In the genomic region with DNA sequence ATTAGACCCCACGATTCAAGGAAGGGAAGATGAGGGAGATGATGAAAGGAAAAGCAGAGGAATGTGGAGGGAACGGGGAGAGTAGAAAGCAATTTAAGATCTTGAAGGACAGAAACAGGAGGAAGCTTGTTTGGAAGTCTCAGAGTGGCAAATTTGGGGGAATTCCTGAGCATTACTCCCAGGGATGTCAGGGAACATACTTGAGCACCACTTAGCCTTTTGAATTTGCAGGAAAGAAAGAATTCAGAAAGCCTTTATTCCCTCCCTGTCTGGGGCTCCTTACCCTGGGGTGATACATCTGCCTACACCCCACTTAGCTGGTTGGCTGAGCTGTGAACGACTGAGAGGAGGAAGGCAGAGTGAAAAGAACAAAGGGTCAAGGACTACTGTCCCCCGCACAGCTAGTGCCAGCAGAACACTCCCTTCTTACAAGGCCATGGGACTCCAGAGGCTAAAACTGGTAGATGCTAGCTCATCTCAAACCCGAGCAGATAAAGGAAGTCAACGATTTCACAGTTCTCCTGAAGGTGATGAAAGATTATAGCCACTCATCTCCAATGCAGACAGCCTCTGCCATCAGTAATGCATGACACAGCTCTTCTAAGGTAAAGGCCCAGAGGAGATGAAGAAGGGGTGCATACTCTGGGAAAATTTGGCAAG, we compare ENCODE assay signal across 15 cellular contexts.
A peak's percentile ranks its signal among the peaks of the same experiment; 100 is the strongest.
DNase-seq lines count a peak whose midpoint lies in the region; ATAC-seq, FAIRE-seq and TF ChIP-seq lines count a peak whose summit lies in the region.
"Had no signal": no experiment of that assay in that cellular context is flagged by ENCODE, and none has a peak within 500 bp of the region (broad histone marks: within the 10 kb centered on the region; RNA-seq: fewer than 3 reads in every experiment).

No MANE protein-coding gene starts in this region.

- no peaks in the 10 kb centered on the region for H4K20me1 ChIP-seq in K562 (replicated peaks; ENCODE audit: control insufficient read depth, insufficient read depth, low read length)
- no peaks in the 10 kb centered on the region for H4K20me1 ChIP-seq in PC-9 (ENCODE audit: insufficient read depth)

- H3K27ac ChIP-seq in heart left ventricle (peak overlapping the region in 7 of 12 donors; percentile 10 to 61 (median 35)), K562 (ENCODE audit: extremely low read depth, low read depth, low read length) (peak overlapping the region; percentile 65; the same call in 2 of the 3 replicates), lung (ENCODE audit: low read depth in 1 of 2, low read length in 1 of 2) (peak overlapping the region in 1 of 2 donors; percentile 26), PC-9 (no peak overlapping the region)

- no peak; a peak in 1 of 4 replicates for TF ChIP-seq RAD21 in K562 (CRISPR knock-in tag; conservative IDR thresholded peaks at IDR 0.05 in 1 of 2, IDR thresholded peaks at IDR 0.05 in 1 of 2)

- no peaks in the 10 kb centered on the region for H3K27me3 ChIP-seq in heart left ventricle
- peaks cover 0 to 9% of the 10 kb centered on the region in 2 experiments; a peak in 2 of 5 replicates for H3K27me3 ChIP-seq in K562 (ENCODE audit: control insufficient read depth in 2 of 2, insufficient read depth in 2 of 2, low read length in 2 of 2)
- H3K27me3 ChIP-seq in lung (ENCODE audit: control insufficient read depth, insufficient read depth) = no peaks in the 10 kb centered on the region
- no peaks in the 10 kb centered on the region for H3K27me3 ChIP-seq in PC-9 (ENCODE audit: insufficient read depth, low read depth)
- H3K27me3 ChIP-seq: upper lobe of left lung had no signal

- TF ChIP-seq POLR2A in heart left ventricle (IDR thresholded peaks at IDR 0.05) (no peak), K562 (conservative IDR thresholded peaks at IDR 0.05) (no peak)

- DNase-seq in heart left ventricle (no peak), Right ventricle myocardium superior (no peak), K562 (ENCODE audit: extremely low read depth in 1 of 4, low spot score in 3 of 4) (peak in 3 of 4 experiments; percentile 28 to 40 (median 30)), lung (ENCODE audit: low spot score) (no peak), DMS153 treated with DMSO at 0.1 percent for 48 hours (lab: John Stamatoyannopoulos, UW; ENCODE audit: unreplicated experiment) (no peak), mucosa of gallbladder (ENCODE audit: low spot score) (no peak), PC-9 (no peak)
- DNase-seq: activated CD8-positive, alpha-beta T cell treated with anti-CD3 and anti-CD28 coated beads for 36 hours; activated naive CD4-positive, alpha-beta T cell; nephron progenitor cell; small intestine; T-helper 9 cell; upper lobe of left lung had no signal

- H3K9ac ChIP-seq in K562 (ENCODE audit: insufficient read depth in 1 of 2, low read depth in 2 of 2, low read length in 2 of 2) = peak overlapping the region in 1 of 2 experiments; percentile 28; a peak in 1 of 4 replicates

- peaks cover 0 to 20% (median 3%) of the 10 kb centered on the region in 12 donors for H3K4me1 ChIP-seq in heart left ventricle
- H3K4me1 ChIP-seq in K562 (replicated peaks in 1 of 2; ENCODE audit: control insufficient read depth in 2 of 2, insufficient read depth in 2 of 2, low read length in 2 of 2) = peaks cover 7 to 60% of the 10 kb centered on the region in 2 experiments; a peak in 3 of 5 replicates
- peaks cover 0 to 6% of the 10 kb centered on the region in 2 donors for H3K4me1 ChIP-seq in lung (ENCODE audit: control insufficient read depth in 2 of 2, insufficient read depth in 2 of 2, low read length in 2 of 2)
- H3K4me1 ChIP-seq in PC-9 (replicated peaks; ENCODE audit: insufficient read depth) = 0 out of 2 replicates have a peak, but pooled peaks cover under 1% of the 10 kb centered on the region

- H3K4me2 ChIP-seq in K562 (ENCODE audit: insufficient read depth, low read length) (peak overlapping the region; percentile 61), PC-9 (no peak overlapping the region)

- peak; percentile 85 for FAIRE-seq in K562 (lab: Jason Lieb, UNC)
- FAIRE-seq: keratinocyte, small intestine had no signal

- H3K79me2 ChIP-seq in K562 (ENCODE audit: control insufficient read depth, insufficient read depth, low read length) (no peaks in the 10 kb centered on the region), PC-9 (ENCODE audit: low read depth) (no peaks in the 10 kb centered on the region)

- H3K36me3 ChIP-seq in heart left ventricle (peaks cover 0 to 13% (median 0%) of the 10 kb centered on the region in 9 donors), K562 (ENCODE audit: control insufficient read depth, insufficient read depth, low read length) (no peaks in the 10 kb centered on the region), lung (ENCODE audit: control insufficient read depth in 2 of 2, insufficient read depth in 2 of 2, low read length in 2 of 2) (no peaks in the 10 kb centered on the region), PC-9 (ENCODE audit: low read depth) (no peaks in the 10 kb centered on the region)
- H3K36me3 ChIP-seq: upper lobe of left lung had no signal

- H3F3A ChIP-seq in PC-9 (ENCODE audit: insufficient read depth, low read depth) = no peaks in the 10 kb centered on the region

- TF ChIP-seq CTCF in heart left ventricle (IDR thresholded peaks at IDR 0.05) (no peak), K562 (IDR thresholded peaks at IDR 0.05 in 2 of 3, conservative IDR thresholded peaks at IDR 0.05 in 1 of 3; ENCODE audit: insufficient read depth in 2 of 3, low read depth in 1 of 3, low read length in 3 of 3) (no peak), lung (IDR thresholded peaks at IDR 0.05; ENCODE audit: control extremely low read depth, extremely low read depth) (no peak), PC-9 (conservative IDR thresholded peaks at IDR 0.05) (no peak)

- POLR2A ChIA-PET in K562 (lab: Yijun Ruan, JAX) (interaction anchor here (0.7 to 1.7 kb wide), 7 partner anchors 7 to 145 kb away, joined by 3 to 8 read pairs (median 3); partner anchors contain the start of gene TRIM66), PC-9 (lab: Charles Lee; ENCODE audit: unreplicated experiment) (no interaction called here)

- H3K9me3 ChIP-seq in heart left ventricle = no peaks in the 10 kb centered on the region
- no peaks in the 10 kb centered on the region for H3K9me3 ChIP-seq in K562 (replicated peaks; ENCODE audit: control insufficient read depth, insufficient read depth, low read depth, low read length)
- peaks cover 0 to 2% of the 10 kb centered on the region in 2 donors for H3K9me3 ChIP-seq in lung (ENCODE audit: control insufficient read depth in 2 of 2, insufficient read depth in 1 of 2, low read length in 1 of 2)
- no peaks in the 10 kb centered on the region for H3K9me3 ChIP-seq in PC-9 (ENCODE audit: insufficient read depth, low read depth)
- H3K9me3 ChIP-seq: upper lobe of left lung had no signal

- CTCF ChIA-PET in K562 (lab: Yijun Ruan, JAX; ENCODE audit: low intra/inter-chr PET ratio) (no interaction called here), PC-9 (lab: Charles Lee) (no interaction called here)

- no peak overlapping the region for H3K4me3 ChIP-seq in heart left ventricle
- no peak overlapping the region for H3K4me3 ChIP-seq in K562
- H3K4me3 ChIP-seq in lung = no peak overlapping the region
- H3K4me3 ChIP-seq in PC-9 = no peak overlapping the region
- H3K4me3 ChIP-seq: upper lobe of left lung had no signal

- no peaks in the 10 kb centered on the region for H3K9me2 ChIP-seq in PC-9 (ENCODE audit: insufficient read depth)

- intact Hi-C loops in heart left ventricle (cut with DNase I) (no loop called here), Right ventricle myocardium superior (cut with DNase I) (no loop called here), K562 (cut with micrococcal nuclease) (no loop called here), PC-9 (cut with micrococcal nuclease; ENCODE audit: unreplicated experiment) (no loop called here)

- in situ Hi-C loops in K562 (cut with MboI) = no loop called here

- BruUV-seq in K562 (replicated peaks; lab: Mats Ljungman, UMichigan) (no TSS peak), PC-9 (replicated peaks; lab: Mats Ljungman, UMichigan) (no TSS peak)

- peak; percentile 45; the same call in 1 of the 2 replicates for TF ChIP-seq EP300 in K562 (IDR thresholded peaks at IDR 0.05; ENCODE audit: low read length)

- WGBS in heart left ventricle, 4 donors = 55 to 66% (median 61%) methylated on average over 6 of the region's 6 CpGs
- WGBS in K562 (ENCODE audit: insufficient coverage, low coverage, missing lambda C conversion rate) = 9% methylated on average over 6 of the region's 6 CpGs
- WGBS in lung, 2 donors = 47 to 51% methylated on average over 6 of the region's 6 CpGs

- peak overlapping the region; percentile 60 for H2AFZ ChIP-seq in K562 (ENCODE audit: low read depth, low read length)
- no peak overlapping the region for H2AFZ ChIP-seq in PC-9

- no peaks in the 10 kb centered on the region for H3K9me1 ChIP-seq in K562 (ENCODE audit: control insufficient read depth, insufficient read depth, low read length)

- ATAC-seq in heart left ventricle (no peak), Right ventricle myocardium superior (ENCODE audit: poor library complexity) (no peak), K562 (peak; percentile 74), lung (ENCODE audit: insufficient read depth, low FRiP score) (peak; percentile 19), esophagus mucosa (no peak)
- ATAC-seq: activated CD8-positive, alpha-beta T cell treated with anti-CD3 and anti-CD28 coated beads for 36 hours had no signal

TF ChIP-seq in K562, 482 proteins besides CTCF, POLR2A, EP300 and RAD21 (continues in another document):
- TF ChIP-seq U2AF2 (optimal IDR thresholded peaks at IDR 0.05; ENCODE audit: low read depth, low read length) (no peak), ZBTB17 (CRISPR knock-in tag; IDR thresholded peaks at IDR 0.05) (no peak), ZNF436 (CRISPR knock-in tag; IDR thresholded peaks at IDR 0.05) (no peak), SMAD4 (CRISPR knock-in tag; conservative IDR thresholded peaks at IDR 0.05) (no peak), NFRKB (IDR thresholded peaks at IDR 0.05; ENCODE audit: low read depth) (0 out of 2 replicates have a peak, but pooled peaks have one; percentile 44), ZNF253 (CRISPR knock-in tag; conservative IDR thresholded peaks at IDR 0.05) (no peak), SPI1 (IDR thresholded peaks at IDR 0.05; ENCODE audit: borderline replicate concordance, low read depth, low read length) (peak; percentile 69), KHSRP (IDR thresholded peaks at IDR 0.05) (no peak), TCF3 (CRISPR knock-in tag; IDR thresholded peaks at IDR 0.05) (peak; percentile 70), SETDB1 (IDR thresholded peaks at IDR 0.05; ENCODE audit: low read length) (no peak), MAFF (IDR thresholded peaks at IDR 0.05; ENCODE audit: low read length) (peak; percentile 62; the same call in 1 of the 2 replicates)
- TF ChIP-seq, protein P1, sequence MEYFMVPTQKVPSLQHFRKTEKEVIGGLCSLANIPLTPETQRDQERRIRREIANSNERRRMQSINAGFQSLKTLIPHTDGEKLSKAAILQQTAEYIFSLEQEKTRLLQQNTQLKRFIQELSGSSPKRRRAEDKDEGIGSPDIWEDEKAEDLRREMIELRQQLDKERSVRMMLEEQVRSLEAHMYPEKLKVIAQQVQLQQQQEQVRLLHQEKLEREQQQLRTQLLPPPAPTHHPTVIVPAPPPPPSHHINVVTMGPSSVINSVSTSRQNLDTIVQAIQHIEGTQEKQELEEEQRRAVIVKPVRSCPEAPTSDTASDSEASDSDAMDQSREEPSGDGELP (CRISPR knock-in tag; IDR thresholded peaks at IDR 0.05; ENCODE audit: borderline replicate concordance) = no peak

Comparison
In these comparisons a context has a peak if more than half of its experiments do, and no peak if none do; other contexts are left out.
1. ATAC-seq: peak in K562 (single experiment) and lung (single experiment); none in heart left ventricle (0 of 4), Right ventricle myocardium superior (single experiment) and esophagus mucosa (single experiment).
2. DNase-seq: peak in K562 (3 of 4); none in heart left ventricle (0 of 5), Right ventricle myocardium superior (single experiment), lung (single experiment), DMS153 treated with DMSO at 0.1 percent for 48 hours (single experiment), mucosa of gallbladder (single experiment) and PC-9 (0 of 2).